Comparison of ENCODE assay signal across 20 cellular contexts in the genomic region with DNA sequence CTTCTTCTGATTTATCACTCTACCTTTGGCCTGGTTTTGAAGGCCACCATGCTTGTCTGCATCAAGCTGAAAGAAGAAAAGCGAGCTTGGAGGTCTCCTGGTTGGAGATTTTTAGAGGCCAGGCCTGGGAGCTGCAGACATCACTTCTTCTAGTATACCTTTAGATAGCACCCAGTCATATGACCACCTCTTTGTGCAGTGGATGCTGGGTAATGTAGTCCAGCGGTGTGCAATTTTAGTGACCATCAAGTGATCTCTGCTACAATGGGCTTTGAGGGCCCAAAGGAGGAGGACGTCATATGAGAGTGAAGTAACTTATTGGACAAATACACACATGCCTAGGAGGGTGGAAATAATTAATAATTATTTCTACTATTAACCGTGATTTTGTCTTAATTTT.
"Had no signal": no experiment of that assay in that cellular context is flagged by ENCODE, and none has a peak within 500 bp of the region (broad histone marks: within the 10 kb centered on the region; RNA-seq: fewer than 3 reads in every experiment).

No MANE protein-coding gene starts in this region.

- H3K4me3 ChIP-seq: adrenal gland, gastrocnemius medialis, heart left ventricle, lung, pancreas, sigmoid colon, tibial artery had no signal

- H3K27ac ChIP-seq: adrenal gland, gastrocnemius medialis, heart left ventricle, pancreas, sigmoid colon, tibial artery had no signal

- H3K4me1 ChIP-seq: gastrocnemius medialis had no signal

- ATAC-seq: activated CD4-positive, CD25-positive, alpha-beta regulatory T cell treated with anti-CD3 and anti-CD28 coated beads, Interleukin-2, amount 50 U/mL, for 24 hours; esophagus mucosa; gastrocnemius medialis; left lobe of liver; natural killer cell treated with Interleukin-12 subunit alpha and Interleukin-12 subunit beta and Interleukin-15 and Interleukin-18, amount 100 ng/mL, for 72 hours; pancreas had no signal

- H3K36me3 ChIP-seq: adrenal gland, gastrocnemius medialis, heart left ventricle, neutrophil, pancreas, sigmoid colon, tibial artery had no signal

- DNase-seq: activated gamma-delta T cell treated with Interleukin-2 at 50 U/mL for 16 hours; adrenal gland; cerebellar nuclear complex; cortex of kidney; gastrocnemius medialis; heart left ventricle; kidney; pancreas; sigmoid colon; stimulated activated CD4-positive, alpha-beta T cell treated with anti-CD3 and anti-CD28 coated beads, Interleukin-4, amount 100 ng/mL, for 4 hours; stimulated activated naive B cell treated with anti-CD40 and anti-IgM and Interleukin-4, amounts not matched to agents 10 μg/mL and 1 μg/mL and 100 μg/mL, for 72 hours; substantia nigra; T1000; tibial artery had no signal

- H3K9me3 ChIP-seq: adrenal gland, gastrocnemius medialis, heart left ventricle, neutrophil, pancreas, sigmoid colon, tibial artery had no signal

- H3K27me3 ChIP-seq: adrenal gland, gastrocnemius medialis, heart left ventricle, neutrophil, pancreas, sigmoid colon, tibial artery had no signal
